In the genomic region with DNA sequence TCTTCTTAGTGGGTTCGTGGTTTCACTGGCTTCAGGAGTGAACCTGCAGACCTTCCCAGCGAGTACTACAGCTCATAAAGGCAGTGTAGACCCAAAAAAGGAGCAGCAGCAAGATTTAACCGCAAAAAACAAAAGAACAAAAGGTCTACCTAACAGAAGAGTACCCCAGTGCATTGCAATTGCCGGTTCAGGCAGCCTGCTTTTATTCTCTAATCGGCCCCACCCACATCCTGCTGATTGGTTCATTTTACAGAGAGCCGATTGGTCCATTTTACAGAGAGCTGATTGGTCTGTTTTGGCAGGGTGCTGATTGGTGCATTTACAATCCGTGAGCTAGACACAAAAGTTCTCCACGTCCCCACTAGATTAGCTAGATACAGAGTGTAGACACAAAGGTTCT, we compare ENCODE assay signal across 8 cellular contexts. TPM values are rescaled to one million over a fixed set of nuclear protein-coding genes. Genes with fewer than 3 reads are reported as not detected.
A peak's percentile ranks its signal among the peaks of the same experiment; 100 is the strongest.
DNase-seq lines count a peak whose midpoint lies in the region; ATAC-seq and TF ChIP-seq lines count a peak whose summit lies in the region.
"Had no signal": no experiment of that assay in that cellular context is flagged by ENCODE, and none has a peak within 500 bp of the region (broad histone marks: within the 10 kb centered on the region; RNA-seq: fewer than 3 reads in every experiment).

No MANE protein-coding gene starts in this region.

- peaks cover 15% of the 10 kb centered on the region for H3K36me3 Mint-ChIP-seq in activated naive CD8-positive, alpha-beta T cell treated with anti-CD3 and anti-CD28 coated beads, Interleukin-2, amount 50 U/mL, for 24 hours (ENCODE audit: low read depth)

- CTCF ChIA-PET in GM10248 (lab: Yijun Ruan, JAX) = interaction anchor here (1.3 to 1.6 kb wide), 3 partner anchors 10 to 193 kb away, joined by 3 to 5 read pairs (median 4); no protein-coding TSS in a partner anchor

- ATAC-seq in activated naive CD8-positive, alpha-beta T cell treated with anti-CD3 and anti-CD28 coated beads, Interleukin-2, amount 50 U/mL, for 24 hours = no peak
- ATAC-seq in GM21528 (IDR thresholded peaks at IDR 0.05; ENCODE audit: low FRiP score, unreplicated experiment) = no peak

- no peak for TF ChIP-seq CTCF in GM10248 (IDR thresholded peaks at IDR 0.05; ENCODE audit: control extremely low read depth, extremely low read depth, low read depth, missing control alignments)

- H3K9me3 Mint-ChIP-seq in activated naive CD8-positive, alpha-beta T cell treated with anti-CD3 and anti-CD28 coated beads, Interleukin-2, amount 50 U/mL, for 24 hours = no peaks in the 10 kb centered on the region

- peak overlapping the region; percentile 32 for H3K27ac Mint-ChIP-seq in activated naive CD8-positive, alpha-beta T cell treated with anti-CD3 and anti-CD28 coated beads, Interleukin-2, amount 50 U/mL, for 24 hours

- peak overlapping the region; percentile 24 for H3K4me3 Mint-ChIP-seq in activated naive CD8-positive, alpha-beta T cell treated with anti-CD3 and anti-CD28 coated beads, Interleukin-2, amount 50 U/mL, for 24 hours

- H3K4me1 Mint-ChIP-seq in activated naive CD8-positive, alpha-beta T cell treated with anti-CD3 and anti-CD28 coated beads, Interleukin-2, amount 50 U/mL, for 24 hours = peaks cover 62% of the 10 kb centered on the region

- H3K27me3 Mint-ChIP-seq in activated naive CD8-positive, alpha-beta T cell treated with anti-CD3 and anti-CD28 coated beads, Interleukin-2, amount 50 U/mL, for 24 hours = no peaks in the 10 kb centered on the region

- in situ Hi-C loops in ACHN (cut with HindIII; ENCODE audit: low pct_ligation_motif_present, low pct_unique_long_range_greater_than_20kb, low sequenced_read_pairs) = no loop called here

- DNase-seq in ACHN = peak; percentile 28
- DNase-seq in NCI-H1436 treated with DMSO at 0.1 percent for 48 hours (lab: John Stamatoyannopoulos, UW) = peak; percentile 21
- peak; percentile 66 for DNase-seq in activated naive CD8-positive, alpha-beta T cell treated with anti-CD3 and anti-CD28 coated beads, Interleukin-2, amount 50 U/mL, for 24 hours
- DNase-seq in GM10248 (ENCODE audit: extremely low spot score) = no peak
- DNase-seq in cerebellum (ENCODE audit: low spot score) = no peak
- DNase-seq: NCI-H774 had no signal

- POLR2A ChIA-PET in GM10248 (lab: Yijun Ruan, JAX) = no interaction called here

RNA-seq across cellular contexts. Expression of a gene that starts 2.0 kb away (rescaled TPM):
- 20.7 TPM for total RNA-seq in cerebellum

RNA-seq across cellular contexts. Expression of a gene that starts 4.5 kb away (rescaled TPM):
- total RNA-seq in cerebellum = 33.8 TPM

RNA-seq across cellular contexts. Expression of a gene that starts 22.8 kb away (rescaled TPM):
- 8.9 TPM for total RNA-seq in cerebellum

RNA-seq across cellular contexts. Expression of a gene that starts 31.2 kb away (rescaled TPM):
- total RNA-seq in cerebellum = 0.18 TPM
- total RNA-seq: fibroblast of villous mesenchyme had no signal

RNA-seq across cellular contexts. Expression of a gene that starts 31.3 kb away (rescaled TPM):
- total RNA-seq in cerebellum = 0.91 TPM

Comparison
In these comparisons a context has a peak if more than half of its experiments do, and no peak if none do; other contexts are left out.
1. DNase-seq: peak in ACHN (single experiment), NCI-H1436 treated with DMSO at 0.1 percent for 48 hours (single experiment) and activated naive CD8-positive, alpha-beta T cell treated with anti-CD3 and anti-CD28 coated beads, Interleukin-2, amount 50 U/mL, for 24 hours (single experiment); none in GM10248 (single experiment) and cerebellum (single experiment).